Comparison of ENCODE assay signal across 23 cellular contexts in the genomic region with DNA sequence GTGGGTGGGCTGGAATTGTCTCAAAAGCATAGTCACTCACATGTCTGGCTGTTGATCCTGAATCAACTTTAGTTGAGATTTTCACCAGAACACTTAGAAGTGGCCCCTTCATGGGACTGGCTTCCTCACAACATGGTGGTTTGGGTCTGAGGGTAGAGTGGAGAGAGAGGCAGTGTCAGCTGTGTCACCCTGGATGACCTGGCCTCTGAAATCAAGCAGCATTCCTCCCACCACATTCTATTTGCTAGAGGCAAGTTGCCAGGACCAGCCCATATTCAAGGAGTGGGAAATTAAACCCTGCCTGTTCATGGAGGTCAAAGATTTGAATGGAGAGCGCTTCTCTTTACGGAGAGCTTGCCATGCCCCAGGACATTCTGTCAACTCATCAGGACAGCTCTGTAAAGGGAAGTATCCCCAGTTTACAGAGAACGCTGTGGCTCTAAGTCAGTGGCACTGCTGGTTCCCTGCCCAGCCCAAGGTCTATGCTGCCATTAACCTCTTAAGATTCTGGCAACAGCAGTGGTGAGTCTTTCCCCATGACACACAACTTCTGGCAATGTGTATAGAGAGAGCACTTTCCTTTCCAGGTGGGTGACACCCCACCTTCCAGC.
DNase-seq lines count a peak whose midpoint lies in the region; ATAC-seq and TF ChIP-seq lines count a peak whose summit lies in the region.
"Had no signal": no experiment of that assay in that cellular context is flagged by ENCODE, and none has a peak within 500 bp of the region (broad histone marks: within the 10 kb centered on the region; RNA-seq: fewer than 3 reads in every experiment).

No MANE protein-coding gene starts in this region.

- intact Hi-C loops in mucosa of descending colon (cut with DNase I, micrococcal nuclease): no loop called here

- no peak for TF ChIP-seq CTCF in LNCaP clone FGC (IDR thresholded peaks at IDR 0.05; ENCODE audit: control insufficient read depth, extremely low read depth, insufficient read depth)
- no peak for TF ChIP-seq CTCF in mucosa of descending colon (IDR thresholded peaks at IDR 0.05)

- no peaks in the 10 kb centered on the region for H3K9me3 ChIP-seq in mucosa of descending colon
- H3K9me3 ChIP-seq: thyroid gland had no signal

- no peak overlapping the region for H3K4me3 ChIP-seq in LNCaP clone FGC (ENCODE audit: low read depth, low read length)
- no peak overlapping the region for H3K4me3 ChIP-seq in mucosa of descending colon
- H3K4me3 ChIP-seq: lung, thyroid gland had no signal

- H3K4me1 ChIP-seq in mucosa of descending colon (ENCODE audit: low read depth): no peaks in the 10 kb centered on the region
- H3K4me1 ChIP-seq: thyroid gland had no signal

- peak; percentile 25 for ATAC-seq in mucosa of descending colon
- no peak for ATAC-seq in GM21367 (IDR thresholded peaks at IDR 0.05; ENCODE audit: unreplicated experiment)
- no peak for ATAC-seq in HG02981 (IDR thresholded peaks at IDR 0.05; ENCODE audit: unreplicated experiment)
- no peak for ATAC-seq in HG02798 (IDR thresholded peaks at IDR 0.05; ENCODE audit: poor library complexity, unreplicated experiment)
- ATAC-seq: activated CD8-positive, alpha-beta memory T cell treated with anti-CD3 and anti-CD28 coated beads, Interleukin-2, amount 10 ng/mL, durations not matched to agents 7 days and 5 days; stimulated activated naive CD8-positive, alpha-beta T cell treated with anti-CD3 and anti-CD28 coated beads, Interleukin-15, amount 100 ng/mL, for 72 hours had no signal

- DNase-seq in CD1c-positive myeloid dendritic cell (ENCODE audit: extremely low spot score) (peak; percentile 42), LNCaP clone FGC (ENCODE audit: low read depth) (peak; percentile 44), RPMI7951 (ENCODE audit: low read depth) (peak; percentile 51), mucosa of descending colon (no peak), mucosa of gallbladder (ENCODE audit: low spot score) (no peak)
- DNase-seq: activated CD4-positive, CD25-positive, alpha-beta regulatory T cell; activated CD8-positive, alpha-beta memory T cell treated with anti-CD3 and anti-CD28 coated beads, Interleukin-2, amount 10 ng/mL, durations not matched to agents 7 days and 5 days; activated naive CD4-positive, alpha-beta T cell; activated T-cell treated with anti-CD3 and anti-CD28 coated beads, Interleukin-2, amount 50 U/mL, for 48 hours; brain microvascular endothelial cell; effector CD4-positive, alpha-beta T cell; glutamatergic neuron; IMR-90; NCI-H2081 treated with DMSO at 0.1 percent for 48 hours; posterior cingulate gyrus; stimulated activated CD8-positive, alpha-beta memory T cell treated with anti-CD3 and anti-CD28 coated beads, Interleukin-4, amount 100 ng/mL, for 48 hours; stimulated activated naive CD8-positive, alpha-beta T cell treated with anti-CD3 and anti-CD28 coated beads, Interleukin-15, amount 100 ng/mL, for 72 hours; T-helper 1 cell; thyroid gland had no signal

- H3K36me3 ChIP-seq in mucosa of descending colon (ENCODE audit: low read depth): no peaks in the 10 kb centered on the region
- H3K36me3 ChIP-seq: brain microvascular endothelial cell, thyroid gland had no signal

Comparison
In these comparisons a context has a peak if more than half of its experiments do, and no peak if none do; other contexts are left out.
1. DNase-seq: peak in CD1c-positive myeloid dendritic cell (single experiment), LNCaP clone FGC (single experiment) and RPMI7951 (single experiment); none in mucosa of descending colon (0 of 3) and mucosa of gallbladder (single experiment).